In genomic region chr1:43519287-43519686, GRCh38 we compare ENCODE assay signal across 21 cellular contexts. TPM values are rescaled to one million over a fixed set of nuclear protein-coding genes. Genes with fewer than 3 reads are reported as not detected.
A peak's percentile ranks its signal among the peaks of the same experiment; 100 is the strongest.
DNase-seq lines count a peak whose midpoint lies in the region; ATAC-seq, FAIRE-seq and TF ChIP-seq lines count a peak whose summit lies in the region.
"Had no signal": no experiment of that assay in that cellular context is flagged by ENCODE, and none has a peak within 500 bp of the region (broad histone marks: within the 10 kb centered on the region; RNA-seq: fewer than 3 reads in every experiment).

No MANE protein-coding gene starts in this region.

- DNase-seq in GM23248 (peak; percentile 24), astrocyte (ENCODE audit: low read depth) (no peak), endodermal cell (peak; percentile 13), posterior vena cava (ENCODE audit: low spot score) (peak; percentile 6), endothelial cell (ENCODE audit: low spot score) (no peak)
- DNase-seq: CD8-positive, alpha-beta memory T cell; COR-L47; DMS 273 treated with DMSO at 0.1 percent for 48 hours; DMS53; DND-41; H9; IMR-90 had no signal

- no peak for ATAC-seq in GM19328 (IDR thresholded peaks at IDR 0.05; ENCODE audit: unreplicated experiment)
- ATAC-seq in GM21717 (IDR thresholded peaks at IDR 0.05; ENCODE audit: unreplicated experiment), result no peak

- H3F3A ChIP-seq in GM23248 (ENCODE audit: insufficient read depth), result no peaks in the 10 kb centered on the region; the same call in 1 of the 2 replicates

- H3K9me3 Mint-ChIP-seq in astrocyte (ENCODE audit: unreplicated experiment) (peaks cover 7% of the 10 kb centered on the region), endodermal cell (no peaks in the 10 kb centered on the region), endothelial cell (ENCODE audit: unreplicated experiment) (no peaks in the 10 kb centered on the region)
- H3K9me3 Mint-ChIP-seq: CD8-positive, alpha-beta memory T cell; H9 had no signal

- H3K4me1 Mint-ChIP-seq in astrocyte (ENCODE audit: low read depth, unreplicated experiment), result peaks cover 19% of the 10 kb centered on the region
- peaks cover 15% of the 10 kb centered on the region for H3K4me1 Mint-ChIP-seq in endodermal cell
- H3K4me1 Mint-ChIP-seq in endothelial cell (ENCODE audit: unreplicated experiment), result peaks cover 3% of the 10 kb centered on the region
- H3K4me1 Mint-ChIP-seq: B cell; CD8-positive, alpha-beta memory T cell had no signal

- H3K27ac Mint-ChIP-seq in astrocyte (ENCODE audit: unreplicated experiment) (peak overlapping the region; percentile 1), endodermal cell (no peak overlapping the region), endothelial cell (ENCODE audit: unreplicated experiment) (no peak overlapping the region)
- H3K27ac Mint-ChIP-seq: B cell; CD8-positive, alpha-beta memory T cell; H9 had no signal

- H3K27me3 ChIP-seq in GM23248 (replicated peaks; ENCODE audit: insufficient read depth) (0 out of 2 replicates have a peak, but pooled peaks cover 4% of the 10 kb centered on the region), astrocyte (ENCODE audit: insufficient read depth, low read length) (no peaks in the 10 kb centered on the region), endodermal cell (ENCODE audit: control insufficient read depth, insufficient read depth, low read length, poor library complexity, severe bottlenecking) (no peaks in the 10 kb centered on the region)
- H3K27me3 ChIP-seq: BLaER1 treated with 17β-estradiol and CSF1 and Interleukin-3, amounts not matched to agents 10 nM and 100 nM had no signal

- no peak overlapping the region for H3K4me2 ChIP-seq in GM23248 (ENCODE audit: unreplicated experiment)
- no peak overlapping the region for H3K4me2 ChIP-seq in astrocyte (ENCODE audit: low read length)
- H3K4me2 ChIP-seq: BLaER1 treated with 17β-estradiol and CSF1 and Interleukin-3, amounts not matched to agents 10 nM and 100 nM had no signal

- TF ChIP-seq CTCF in astrocyte (IDR thresholded peaks at IDR 0.05; ENCODE audit: insufficient read depth, low read depth, low read length) (no peak), endodermal cell (conservative IDR thresholded peaks at IDR 0.05) (no peak), endothelial cell (IDR thresholded peaks at IDR 0.05; ENCODE audit: unreplicated experiment) (no peak)

- H3K9ac ChIP-seq in GM23248 (no peak overlapping the region), astrocyte (ENCODE audit: low read length) (no peak overlapping the region), endodermal cell (ENCODE audit: extremely low read depth, low read length, poor library complexity, severe bottlenecking) (no peak overlapping the region)
- H3K9ac ChIP-seq: BLaER1 treated with 17β-estradiol and CSF1 and Interleukin-3, amounts not matched to agents 10 nM and 100 nM had no signal

- no peaks in the 10 kb centered on the region for H3K36me3 ChIP-seq in GM23248 (ENCODE audit: low read depth)
- no peaks in the 10 kb centered on the region for H3K36me3 ChIP-seq in astrocyte (ENCODE audit: insufficient read depth, low read length)
- no peaks in the 10 kb centered on the region for H3K36me3 ChIP-seq in endodermal cell (ENCODE audit: control insufficient read depth, insufficient read depth, low read length)
- H3K36me3 ChIP-seq: BLaER1 treated with 17β-estradiol and CSF1 and Interleukin-3, amounts not matched to agents 10 nM and 100 nM had no signal

- H3K4me1 ChIP-seq in GM23248 (ENCODE audit: insufficient read depth) (0 out of 2 replicates have a peak, but pooled peaks cover 8% of the 10 kb centered on the region), astrocyte (ENCODE audit: insufficient read depth, low read length) (no peaks in the 10 kb centered on the region), endodermal cell (ENCODE audit: control insufficient read depth, insufficient read depth, low read length) (no peaks in the 10 kb centered on the region)
- H3K4me1 ChIP-seq: BLaER1 treated with 17β-estradiol and CSF1 and Interleukin-3, amounts not matched to agents 10 nM and 100 nM had no signal

- no peak overlapping the region for H2AFZ ChIP-seq in GM23248
- no peak overlapping the region for H2AFZ ChIP-seq in astrocyte (ENCODE audit: low read depth, low read length)

- H3K27me3 Mint-ChIP-seq in astrocyte (ENCODE audit: low read depth, unreplicated experiment) (peaks cover 4% of the 10 kb centered on the region), endodermal cell (ENCODE audit: insufficient read depth) (peaks cover 10% of the 10 kb centered on the region), endothelial cell (ENCODE audit: unreplicated experiment) (peaks cover 2% of the 10 kb centered on the region)

- no peak for FAIRE-seq in astrocyte (lab: Jason Lieb, UNC)
- FAIRE-seq: G401.6, GM12891, GM19239, H1, HTR-8/SVneo had no signal

- H4K20me1 ChIP-seq in GM23248 (ENCODE audit: insufficient read depth) (no peaks in the 10 kb centered on the region), astrocyte (ENCODE audit: insufficient read depth, low read length) (no peaks in the 10 kb centered on the region)
- H4K20me1 ChIP-seq: BLaER1 treated with 17β-estradiol and CSF1 and Interleukin-3, amounts not matched to agents 10 nM and 100 nM had no signal

- H3K27ac ChIP-seq in GM23248 (no peak overlapping the region), astrocyte (ENCODE audit: low read depth, low read length) (no peak overlapping the region), endodermal cell (ENCODE audit: low read depth, low read length) (no peak overlapping the region)
- H3K27ac ChIP-seq: BLaER1 treated with 17β-estradiol and CSF1 and Interleukin-3, amounts not matched to agents 10 nM and 100 nM had no signal

- H3K36me3 Mint-ChIP-seq in astrocyte (ENCODE audit: low read depth, unreplicated experiment) (no peaks in the 10 kb centered on the region), endodermal cell (ENCODE audit: low read depth) (no peaks in the 10 kb centered on the region), endothelial cell (ENCODE audit: low read depth, unreplicated experiment) (no peaks in the 10 kb centered on the region)
- H3K36me3 Mint-ChIP-seq: CD8-positive, alpha-beta memory T cell had no signal

- intact Hi-C loops in posterior vena cava (cut with DNase I), result no loop called here

- H3K9me3 ChIP-seq in GM23248 (ENCODE audit: low read depth) (no peaks in the 10 kb centered on the region), astrocyte (ENCODE audit: insufficient read depth, low read depth, low read length) (no peaks in the 10 kb centered on the region), endodermal cell (ENCODE audit: control insufficient read depth, low read length) (no peaks in the 10 kb centered on the region)
- H3K9me3 ChIP-seq: BLaER1 treated with 17β-estradiol and CSF1 and Interleukin-3, amounts not matched to agents 10 nM and 100 nM had no signal

- 64 to 65% methylated on average over 7 of the region's 7 CpGs for WGBS in GM23248 (ENCODE audit: low coverage in 1 of 2, low lambda C conversion rate in 2 of 2, missing lambda C conversion rate in 2 of 2), 2 experiments
- 93 to 98% methylated on average over 5 to 7 of the region's 7 CpGs for WGBS in endodermal cell (ENCODE audit: insufficient coverage in 1 of 2, insufficient read length in 1 of 2), 2 experiments

- in situ Hi-C loops in GM23248 (cut with MboI), result no loop called here

- H3K79me2 ChIP-seq in GM23248 (ENCODE audit: insufficient read depth) (no peaks in the 10 kb centered on the region), astrocyte (ENCODE audit: insufficient read depth, low read length) (no peaks in the 10 kb centered on the region)

- H3K4me3 Mint-ChIP-seq in astrocyte (ENCODE audit: unreplicated experiment) (no peak overlapping the region), endodermal cell (no peak overlapping the region), endothelial cell (ENCODE audit: unreplicated experiment) (no peak overlapping the region)
- H3K4me3 Mint-ChIP-seq: B cell; CD8-positive, alpha-beta memory T cell; H9 had no signal

- no peaks in the 10 kb centered on the region for H3K9me2 ChIP-seq in GM23248 (ENCODE audit: insufficient read depth)

- H3K4me3 ChIP-seq in GM23248 (no peak overlapping the region), astrocyte (ENCODE audit: insufficient read depth, low read depth, low read length) (no peak overlapping the region), endodermal cell (ENCODE audit: low read length) (no peak overlapping the region)
- H3K4me3 ChIP-seq: BLaER1 treated with 17β-estradiol and CSF1 and Interleukin-3, amounts not matched to agents 10 nM and 100 nM had no signal

RNA-seq across cellular contexts. Expression of gene PTPRF, which starts 11.4 kb away (rescaled TPM):
- total RNA-seq in GM23248 (2014; rRNA removed; shearing (Covaris generic)), result 15.0 and 16.3 TPM in 2 replicates
- 14.0 and 14.7 TPM in 2 replicates for polyA plus RNA-seq in GM23248 (2016; fragmentation: Nextera tagmentation; extraction: Ambion mirVana)
- 231 and 275 TPM in 2 replicates for total RNA-seq in astrocyte
- 100 to 1,000 TPM; 203 to 250 TPM for total RNA-seq in endodermal cell
- 145 TPM for polyA plus RNA-seq in endodermal cell (2013, experiment 1 of 2)
- polyA plus RNA-seq in endodermal cell (2013, experiment 2 of 2), result 130 TPM
- total RNA-seq in posterior vena cava, result 10 to 100 TPM; 59.0 to 68.3 TPM
- total RNA-seq in endothelial cell (ENCODE audit: unreplicated experiment), result 145 TPM
- polyA plus RNA-seq: CD8-positive, alpha-beta memory T cell had no signal

Comparison
In these comparisons a context has a peak if more than half of its experiments do, and no peak if none do; other contexts are left out.
1. DNase-seq: peak in GM23248 (single experiment), endodermal cell (single experiment) and posterior vena cava (single experiment); none in astrocyte (single experiment) and endothelial cell (single experiment).